Comparison of ENCODE assay signal across 28 cellular contexts in genomic region chr12:124665516-124665915, GRCh38.
DNase-seq lines count a peak whose midpoint lies in the region; ATAC-seq and TF ChIP-seq lines count a peak whose summit lies in the region.
"Had no signal": no experiment of that assay in that cellular context is flagged by ENCODE, and none has a peak within 500 bp of the region (broad histone marks: within the 10 kb centered on the region; RNA-seq: fewer than 3 reads in every experiment).

No MANE protein-coding gene starts in this region.

- no peak overlapping the region for H3K4me3 Mint-ChIP-seq in CD14-positive monocyte
- H3K4me3 Mint-ChIP-seq: nephron; T-helper 1 cell treated with Interleukin-12 subunit alpha and Interleukin-12 subunit beta and Interleukin-4 antibody, amounts not matched to agents 30 μg/mL and 1 μg/mL, for 36 hours had no signal

- H3K27ac ChIP-seq in SJSA1: peak overlapping the region; percentile 59
- H3K27ac ChIP-seq: BLaER1, breast epithelium, gastroesophageal sphincter, KMS-11 had no signal

- intact Hi-C loops in CD14-positive monocyte (cut with micrococcal nuclease): loop anchor here (5.0 kb wide), 5 partner anchors 33 to 102 kb away; partner anchors contain the start of gene NCOR2 (in 1 of the 2)

- H3K27me3 Mint-ChIP-seq in CD14-positive monocyte (ENCODE audit: low read depth in 3 of 3): peaks cover 0 to 3% (median 2%) of the 10 kb centered on the region in 3 donors

- no peaks in the 10 kb centered on the region for H3K27me3 ChIP-seq in SJSA1 (replicated peaks)
- H3K27me3 ChIP-seq: BLaER1, breast epithelium, dorsolateral prefrontal cortex, gastroesophageal sphincter had no signal

- peak overlapping the region in 4 of 7 donors; percentile 8 to 88 (median 61) for H3K27ac Mint-ChIP-seq in CD14-positive monocyte
- H3K27ac Mint-ChIP-seq: activated T-helper 2 cell treated with anti-CD3 and anti-CD28 coated beads, Interferon-gamma antibody, Interleukin-2, Interleukin-4, amounts not matched to agents 10 μg/mL and 5 μg/mL and 100 μg/mL, durations not matched to agents 14 hours and 24 hours and 36 hours; T-helper 1 cell treated with Interleukin-12 subunit alpha and Interleukin-12 subunit beta and Interleukin-4 antibody, amounts not matched to agents 30 μg/mL and 1 μg/mL, for 36 hours had no signal

- H3K9me3 Mint-ChIP-seq in CD14-positive monocyte: peaks cover 11 to 23% (median 16%) of the 10 kb centered on the region in 7 donors

- no peaks in the 10 kb centered on the region for H3K36me3 ChIP-seq in SJSA1
- H3K36me3 ChIP-seq: BLaER1, breast epithelium, gastroesophageal sphincter had no signal

- DNase-seq in CD14-positive monocyte (ENCODE audit: low spot score) (no peak), SJSA1 (ENCODE audit: low read depth in 1 of 2, low spot score in 2 of 2) (peak; percentile 44 to 64), fibroblast of the aortic adventitia (ENCODE audit: low read depth) (peak; percentile 57), renal cortical epithelial cell (ENCODE audit: low read depth) (peak; percentile 54)
- DNase-seq in stimulated activated CD4-positive, alpha-beta T cell treated with anti-CD3 and anti-CD28 coated beads, Interleukin-4, amount 100 ng/mL, for 24 hours: no peak
- DNase-seq in activated naive CD4-positive, alpha-beta T cell (lab: John Stamatoyannopoulos, UW): no peak
- DNase-seq: activated CD4-positive, alpha-beta T cell treated with anti-CD3 and anti-CD28 coated beads, Interleukin-2, amount 50 U/mL, for 1 hour; DMS 273 treated with DMSO at 0.1 percent for 48 hours; dorsolateral prefrontal cortex; GDM1; MV-4-11; NCI-H1694; NCI-H2227 treated with DMSO at 0.1 percent for 48 hours; NCI-H82; PC-3; small intestine; stimulated activated CD4-positive, alpha-beta T cell treated with anti-CD3 and anti-CD28 coated beads, Interleukin-2, amount 100 ng/mL, for 48 hours; stimulated activated naive CD8-positive, alpha-beta T cell treated with anti-CD3 and anti-CD28 coated beads, Interleukin-15, Interleukin-2, amounts not matched to agents 100 U/mL and 50 U/mL, for 24 hours had no signal

- peaks cover 38% of the 10 kb centered on the region for H3K4me1 Mint-ChIP-seq in CD14-positive monocyte

- no peaks in the 10 kb centered on the region for H3K9me3 ChIP-seq in SJSA1 (replicated peaks)

- H3K36me3 Mint-ChIP-seq in CD14-positive monocyte: peaks cover 20 to 23% of the 10 kb centered on the region in 2 donors

- no peak for ATAC-seq in GM19324 (IDR thresholded peaks at IDR 0.05; ENCODE audit: low FRiP score, unreplicated experiment)
- no peak for ATAC-seq in GM18909 (IDR thresholded peaks at IDR 0.05; ENCODE audit: poor library complexity, unreplicated experiment)
- ATAC-seq: A549; gastroesophageal sphincter; PC-3; stimulated activated naive CD8-positive, alpha-beta T cell treated with anti-CD3 and anti-CD28 coated beads, Interleukin-15, Interleukin-2, amounts not matched to agents 100 U/mL and 50 U/mL, for 24 hours had no signal

- H3K4me3 ChIP-seq in SJSA1 (no peak overlapping the region), fibroblast of the aortic adventitia (ENCODE audit: low read depth, low read length) (no peak overlapping the region)
- H3K4me3 ChIP-seq: A549, BLaER1, breast epithelium, dorsolateral prefrontal cortex, gastroesophageal sphincter had no signal

- TF ChIP-seq CTCF in CD14-positive monocyte (IDR thresholded peaks at IDR 0.05) (no peak), fibroblast of the aortic adventitia (IDR thresholded peaks at IDR 0.05; ENCODE audit: insufficient read depth, low read length) (no peak)

- peaks cover 60% of the 10 kb centered on the region for H3K4me1 ChIP-seq in SJSA1 (replicated peaks)
- H3K4me1 ChIP-seq: A549, breast epithelium had no signal

Comparison
In these comparisons a context has a peak if more than half of its experiments do, and no peak if none do; other contexts are left out.
1. DNase-seq: peak in SJSA1 (2 of 2), fibroblast of the aortic adventitia (single experiment) and renal cortical epithelial cell (single experiment); none in CD14-positive monocyte (single experiment), stimulated activated CD4-positive, alpha-beta T cell treated with anti-CD3 and anti-CD28 coated beads, Interleukin-4, amount 100 ng/mL, for 24 hours (single experiment) and activated naive CD4-positive, alpha-beta T cell (0 of 4).